Comparison of ENCODE assay signal across 15 cellular contexts in the genomic region with DNA sequence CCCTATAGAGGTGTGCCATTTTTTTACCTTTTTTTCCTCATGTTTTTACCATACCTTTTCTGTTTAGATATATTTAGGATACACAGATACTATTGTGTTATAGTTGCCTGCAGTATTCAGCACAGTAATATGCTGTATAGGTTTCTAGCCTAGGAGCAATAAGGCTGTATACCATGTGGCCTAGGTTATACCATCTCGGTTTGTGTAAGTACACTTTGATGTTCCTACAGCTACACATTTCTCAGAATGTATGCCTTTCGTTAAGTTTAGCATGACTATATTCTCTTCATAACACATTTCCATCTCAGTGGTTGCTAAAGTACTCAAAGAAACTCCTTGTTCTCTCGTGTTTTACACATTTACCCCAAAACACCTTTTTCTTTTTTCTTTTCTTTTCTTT.
"Had no signal": no experiment of that assay in that cellular context is flagged by ENCODE, and none has a peak within 500 bp of the region (broad histone marks: within the 10 kb centered on the region; RNA-seq: fewer than 3 reads in every experiment).

No MANE protein-coding gene starts in this region.

- H3K4me3 Mint-ChIP-seq: WTC11 had no signal

- H3K27ac Mint-ChIP-seq: WTC11 had no signal

- H3K27ac ChIP-seq: colonic mucosa, esophagus muscularis mucosa, hepatocyte, ovary, sigmoid colon, SJCRH30, spleen, thoracic aorta, upper lobe of right lung had no signal

- DNase-seq: activated CD4-positive, alpha-beta T cell treated with anti-CD3 and anti-CD28 coated beads, Interleukin-2, amount 50 U/mL, for 4 hours; activated gamma-delta T cell; amniotic stem cell; colonic mucosa; islet precursor cell; midbrain; ovary; sigmoid colon; SJCRH30; spleen had no signal

- ATAC-seq: upper lobe of right lung, WTC11 had no signal
